ENCODE assay signal across 25 cellular contexts in genomic region chr11:117546431-117547160, GRCh38.
DNase-seq lines count a peak whose midpoint lies in the region; ATAC-seq and TF ChIP-seq lines count a peak whose summit lies in the region.
"Had no signal": no experiment of that assay in that cellular context is flagged by ENCODE, and none has a peak within 500 bp of the region (broad histone marks: within the 10 kb centered on the region; RNA-seq: fewer than 3 reads in every experiment).

No MANE protein-coding gene starts in this region.

- WGBS in endodermal cell (ENCODE audit: insufficient coverage in 1 of 2, insufficient read length in 1 of 2), 2 experiments, result 80 to 90% methylated on average over 5 to 9 of the region's 9 CpGs
- WGBS in hepatocyte (ENCODE audit: low lambda C conversion rate, missing lambda C conversion rate), result 73% methylated on average over 7 of the region's 9 CpGs

- H3K9me2 ChIP-seq in hepatocyte (replicated peaks; ENCODE audit: insufficient read depth), result no peaks in the 10 kb centered on the region

- H3K9me3 ChIP-seq in endodermal cell (ENCODE audit: control insufficient read depth, low read length) (no peaks in the 10 kb centered on the region), hepatocyte (ENCODE audit: low read depth) (no peaks in the 10 kb centered on the region)
- H3K9me3 ChIP-seq: neutrophil, transverse colon had no signal

- peak overlapping the region; percentile 59 for H3K27ac ChIP-seq in endodermal cell (ENCODE audit: low read depth, low read length)
- no peak overlapping the region for H3K27ac ChIP-seq in hepatocyte
- H3K27ac ChIP-seq: cardiac muscle cell, neutrophil, transverse colon, VCaP had no signal

- H3K9me3 Mint-ChIP-seq in endodermal cell, result peaks cover 3% of the 10 kb centered on the region
- H3K9me3 Mint-ChIP-seq: activated CD4-positive, alpha-beta T cell treated with anti-CD3 and anti-CD28 coated beads, Interleukin-2, amount 10 ng/mL, durations not matched to agents 7 days and 5 days; activated naive CD4-positive, alpha-beta T cell treated with anti-CD3 and anti-CD28 coated beads, Interleukin-2, amount 10 ng/mL, durations not matched to agents 7 days and 5 days; CD4-positive, alpha-beta memory T cell; T-helper 2 cell treated with Interferon-gamma antibody and Interleukin-4, amounts not matched to agents 5 μg/mL and 100 μg/mL, for 36 hours had no signal

- H3K4me2 ChIP-seq in hepatocyte, result no peak overlapping the region

- H3K79me2 ChIP-seq in hepatocyte, result no peaks in the 10 kb centered on the region

- H3K4me3 ChIP-seq in endodermal cell (ENCODE audit: low read length) (no peak overlapping the region), hepatocyte (no peak overlapping the region)
- H3K4me3 ChIP-seq: cardiac muscle cell, K562, transverse colon had no signal

- H2AFZ ChIP-seq in hepatocyte, result no peak overlapping the region

- DNase-seq in NCI-H345 (lab: John Stamatoyannopoulos, UW) (peak; percentile 27), NCI-H345 treated with DMSO at 0.1 percent for 48 hours (lab: John Stamatoyannopoulos, UW; ENCODE audit: unreplicated experiment) (no peak), NCI-H526 (lab: John Stamatoyannopoulos, UW) (peak; percentile 90 to 93), endodermal cell (no peak), NCI-H2029 (lab: John Stamatoyannopoulos, UW) (no peak), hepatocyte (ENCODE audit: low spot score) (no peak), LoVo (ENCODE audit: low spot score) (no peak)
- DNase-seq: activated CD4-positive, alpha-beta T cell treated with anti-CD3 and anti-CD28 coated beads, Interleukin-2, amount 10 ng/mL, durations not matched to agents 7 days and 5 days; activated CD8-positive, alpha-beta memory T cell treated with anti-CD3 and anti-CD28 coated beads, Interleukin-2, amount 10 ng/mL, durations not matched to agents 7 days and 5 days; activated naive CD4-positive, alpha-beta T cell treated with anti-CD3 and anti-CD28 coated beads, Interleukin-2, amount 10 ng/mL, durations not matched to agents 7 days and 5 days; AML-193; amniotic stem cell; CD4-positive, alpha-beta memory T cell; dermis blood vessel endothelial cell; NCI-H2171 treated with DMSO at 0.1 percent for 48 hours; NCI-H774; small intestine; stimulated activated CD4-positive, alpha-beta T cell treated with anti-CD3 and anti-CD28 coated beads, Interleukin-1b, Interleukin-23, amount 100 ng/mL, for 48 hours; transverse colon had no signal

- TF ChIP-seq CTCF in endodermal cell (conservative IDR thresholded peaks at IDR 0.05) (no peak), hepatocyte (IDR thresholded peaks at IDR 0.05; ENCODE audit: poor library complexity) (no peak)

- H3K36me3 Mint-ChIP-seq in endodermal cell (ENCODE audit: low read depth), result no peaks in the 10 kb centered on the region
- H3K36me3 Mint-ChIP-seq: activated CD8-positive, alpha-beta memory T cell treated with anti-CD3 and anti-CD28 coated beads, Interleukin-2, amount 10 ng/mL, durations not matched to agents 7 days and 5 days; activated naive CD4-positive, alpha-beta T cell treated with anti-CD3 and anti-CD28 coated beads, Interleukin-2, amount 10 ng/mL, durations not matched to agents 7 days and 5 days; CD4-positive, alpha-beta memory T cell had no signal

- no peak overlapping the region for H3K27ac Mint-ChIP-seq in endodermal cell
- H3K27ac Mint-ChIP-seq: activated CD4-positive, alpha-beta T cell treated with anti-CD3 and anti-CD28 coated beads, Interleukin-2, amount 10 ng/mL, durations not matched to agents 7 days and 5 days; activated CD8-positive, alpha-beta memory T cell treated with anti-CD3 and anti-CD28 coated beads, Interleukin-2, amount 10 ng/mL, durations not matched to agents 7 days and 5 days; activated naive CD4-positive, alpha-beta T cell treated with anti-CD3 and anti-CD28 coated beads, Interleukin-2, amount 10 ng/mL, durations not matched to agents 7 days and 5 days; CD4-positive, alpha-beta memory T cell; T-helper 2 cell treated with Interferon-gamma antibody and Interleukin-4, amounts not matched to agents 5 μg/mL and 100 μg/mL, for 36 hours had no signal

- no peak overlapping the region for H3K4me3 Mint-ChIP-seq in endodermal cell
- H3K4me3 Mint-ChIP-seq: activated CD4-positive, alpha-beta T cell treated with anti-CD3 and anti-CD28 coated beads, Interleukin-2, amount 10 ng/mL, durations not matched to agents 7 days and 5 days; activated CD8-positive, alpha-beta memory T cell treated with anti-CD3 and anti-CD28 coated beads, Interleukin-2, amount 10 ng/mL, durations not matched to agents 7 days and 5 days; activated naive CD4-positive, alpha-beta T cell treated with anti-CD3 and anti-CD28 coated beads, Interleukin-2, amount 10 ng/mL, durations not matched to agents 7 days and 5 days; CD4-positive, alpha-beta memory T cell; T-helper 2 cell treated with Interferon-gamma antibody and Interleukin-4, amounts not matched to agents 5 μg/mL and 100 μg/mL, for 36 hours had no signal

- ATAC-seq in HG03571 (IDR thresholded peaks at IDR 0.05; ENCODE audit: unreplicated experiment), result no peak
- ATAC-seq: activated CD8-positive, alpha-beta memory T cell treated with anti-CD3 and anti-CD28 coated beads, Interleukin-2, amount 10 ng/mL, durations not matched to agents 7 days and 5 days; K562 had no signal

- H3K27me3 ChIP-seq in endodermal cell (ENCODE audit: control insufficient read depth, insufficient read depth, low read length, poor library complexity, severe bottlenecking), result peaks cover 100% of the 10 kb centered on the region
- peaks cover 8% of the 10 kb centered on the region for H3K27me3 ChIP-seq in hepatocyte
- H3K27me3 ChIP-seq: neutrophil, transverse colon had no signal

- peaks cover 99% of the 10 kb centered on the region for H3K27me3 Mint-ChIP-seq in endodermal cell (ENCODE audit: insufficient read depth)

- H3K36me3 ChIP-seq in endodermal cell (ENCODE audit: control insufficient read depth, insufficient read depth, low read length), result no peaks in the 10 kb centered on the region
- no peaks in the 10 kb centered on the region for H3K36me3 ChIP-seq in hepatocyte (replicated peaks; ENCODE audit: insufficient read depth, low read depth)
- H3K36me3 ChIP-seq: cardiac muscle cell, neutrophil, transverse colon had no signal

- H3K4me1 Mint-ChIP-seq in endodermal cell, result peaks cover 4% of the 10 kb centered on the region
- H3K4me1 Mint-ChIP-seq: activated CD4-positive, alpha-beta T cell treated with anti-CD3 and anti-CD28 coated beads, Interleukin-2, amount 10 ng/mL, durations not matched to agents 7 days and 5 days; activated CD8-positive, alpha-beta memory T cell treated with anti-CD3 and anti-CD28 coated beads, Interleukin-2, amount 10 ng/mL, durations not matched to agents 7 days and 5 days; activated naive CD4-positive, alpha-beta T cell treated with anti-CD3 and anti-CD28 coated beads, Interleukin-2, amount 10 ng/mL, durations not matched to agents 7 days and 5 days; CD4-positive, alpha-beta memory T cell had no signal

- H4K20me1 ChIP-seq in hepatocyte (ENCODE audit: insufficient read depth, poor library complexity, severe bottlenecking), result no peaks in the 10 kb centered on the region

- no peak overlapping the region for H3K9ac ChIP-seq in endodermal cell (ENCODE audit: extremely low read depth, low read length, poor library complexity, severe bottlenecking)

- H3K4me1 ChIP-seq in endodermal cell (ENCODE audit: control insufficient read depth, insufficient read depth, low read length) (peaks cover 2% of the 10 kb centered on the region), hepatocyte (ENCODE audit: insufficient read depth) (peaks cover 5% of the 10 kb centered on the region)

Comparison
In these comparisons a context has a peak if more than half of its experiments do, and no peak if none do; other contexts are left out.
1. DNase-seq: peak in NCI-H345 (single experiment) and NCI-H526 (2 of 2); none in NCI-H345 treated with DMSO at 0.1 percent for 48 hours (single experiment), endodermal cell (single experiment), NCI-H2029 (single experiment), hepatocyte (single experiment) and LoVo (single experiment).